ENCODE assay signal across 22 cellular contexts in the genomic region with DNA sequence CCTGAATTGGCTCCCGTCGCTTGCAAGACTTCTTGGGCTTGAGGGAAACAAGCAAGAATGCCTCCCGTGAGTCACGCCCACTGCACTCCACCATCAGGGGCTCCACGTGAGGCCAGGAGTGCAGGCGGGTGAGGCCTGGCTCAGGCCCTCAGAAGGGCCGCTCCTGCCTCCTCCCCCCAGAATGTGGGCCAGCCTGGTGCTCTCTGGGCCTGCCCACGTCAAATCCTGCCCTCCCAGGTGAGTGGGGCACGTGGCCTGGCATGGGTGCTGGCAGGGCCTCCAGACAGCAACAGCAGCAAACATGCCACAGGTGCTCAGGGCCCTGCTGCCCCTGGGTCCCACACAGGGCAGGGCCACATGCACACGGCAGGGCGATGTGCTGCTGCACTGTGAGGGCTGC. TPM values are rescaled to one million over a fixed set of nuclear protein-coding genes. Genes with fewer than 3 reads are reported as not detected.
DNase-seq lines count a peak whose midpoint lies in the region; ATAC-seq, FAIRE-seq and TF ChIP-seq lines count a peak whose summit lies in the region.
"Had no signal": no experiment of that assay in that cellular context is flagged by ENCODE, and none has a peak within 500 bp of the region (broad histone marks: within the 10 kb centered on the region; RNA-seq: fewer than 3 reads in every experiment).

No MANE protein-coding gene starts in this region.

- TF ChIP-seq POLR2A in GM12878 (IDR thresholded peaks at IDR 0.05; ENCODE audit: low read depth, low read length) = peak; percentile 19; the same call in 1 of the 2 replicates

- no peak for TF ChIP-seq CTCF in GM12878 (IDR thresholded peaks at IDR 0.05 in 2 of 3, conservative IDR thresholded peaks at IDR 0.05 in 1 of 3; ENCODE audit: control insufficient read depth in 2 of 3, extremely low read depth in 1 of 3, insufficient read depth in 1 of 3, low read depth in 3 of 3, low read length in 3 of 3)
- no peak for TF ChIP-seq CTCF in lower lobe of right lung (IDR thresholded peaks at IDR 0.05)
- no peak for TF ChIP-seq CTCF in upper lobe of right lung (IDR thresholded peaks at IDR 0.05)

- H3K27ac ChIP-seq in GM12878 (ENCODE audit: control insufficient read depth, insufficient read depth) = no peak overlapping the region
- no peak overlapping the region for H3K27ac ChIP-seq in lower lobe of right lung
- no peak overlapping the region for H3K27ac ChIP-seq in neuronal stem cell (replicated peaks; ENCODE audit: low read length)
- H3K27ac ChIP-seq in upper lobe of right lung = no peak overlapping the region
- H3K27ac ChIP-seq: GM23248 had no signal

- H3K9ac ChIP-seq in GM12878 (ENCODE audit: control insufficient read depth, insufficient read depth, low read length) (no peak overlapping the region), neuronal stem cell (ENCODE audit: low read depth, low read length, poor library complexity) (no peak overlapping the region)
- H3K9ac ChIP-seq: GM23248 had no signal

- H2AK5ac ChIP-seq in neuronal stem cell (ENCODE audit: low read depth, low read length) = no peak overlapping the region

- H2BK15ac ChIP-seq in neuronal stem cell (ENCODE audit: low read length) = no peak overlapping the region

- intact Hi-C loops in GM12878 (cut with micrococcal nuclease; ENCODE audit: unreplicated experiment) (no loop called here), lower lobe of right lung (cut with DNase I) (no loop called here), upper lobe of right lung (cut with DNase I) (no loop called here)

- TF ChIP-seq EP300 in GM12878 (IDR thresholded peaks at IDR 0.05; ENCODE audit: borderline replicate concordance in 1 of 2, control insufficient read depth in 1 of 2, low read depth in 2 of 2, low read length in 2 of 2) = no peak

- ATAC-seq in GM12878 (no peak), lower lobe of right lung (peak; percentile 93 to 96), upper lobe of right lung (peak; percentile 91), HG03565 (IDR thresholded peaks at IDR 0.05; ENCODE audit: unreplicated experiment) (no peak)
- ATAC-seq: CD8-positive, alpha-beta T cell had no signal

- H3K79me2 ChIP-seq in GM12878 (ENCODE audit: control insufficient read depth, insufficient read depth, low read length) = no peaks in the 10 kb centered on the region

- WGBS in GM12878 (ENCODE audit: insufficient coverage, insufficient replicate concordance, low lambda C conversion rate, missing lambda C conversion rate) = 96% methylated on average over 11 of the region's 11 CpGs
- WGBS in neuronal stem cell (ENCODE audit: extremely low coverage in 2 of 2, insufficient read length in 2 of 2, insufficient replicate concordance in 1 of 2), 2 donors = no CpG with 5 or more reads among the region's 11 CpGs

- RAD21 ChIA-PET in GM12878 (lab: Charles Lee; ENCODE audit: unreplicated experiment) = no interaction called here

- no peak overlapping the region for H2BK5ac ChIP-seq in neuronal stem cell (ENCODE audit: low read length)

- H3K4ac ChIP-seq in neuronal stem cell (ENCODE audit: low read length) = peak overlapping the region; percentile 37

- H3K9me3 ChIP-seq in GM12878 (replicated peaks; ENCODE audit: control insufficient read depth, insufficient read depth, low read length) = no peaks in the 10 kb centered on the region
- H3K9me3 ChIP-seq in lower lobe of right lung = no peaks in the 10 kb centered on the region
- peaks cover 0 to 8% of the 10 kb centered on the region in 2 donors for H3K9me3 ChIP-seq in neuronal stem cell (replicated peaks in 1 of 2; ENCODE audit: control insufficient read depth in 2 of 2, insufficient read depth in 1 of 2, low read depth in 1 of 2, low read length in 2 of 2)
- no peaks in the 10 kb centered on the region for H3K9me3 ChIP-seq in upper lobe of right lung
- H3K9me3 ChIP-seq: BE2C, Caco-2 had no signal

- H2AFZ ChIP-seq in GM12878 (ENCODE audit: control insufficient read depth, low read depth, low read length) (no peak overlapping the region), neuronal stem cell (ENCODE audit: low read length) (no peak overlapping the region)
- H2AFZ ChIP-seq: GM23248 had no signal

- H4K8ac ChIP-seq in neuronal stem cell (ENCODE audit: low read depth, low read length) = no peak overlapping the region

- no TSS peak for BruUV-seq in GM12878 (replicated peaks; lab: Mats Ljungman, UMichigan)

- in situ Hi-C loops in GM12878 (cut with MboI) = no loop called here

- no peak overlapping the region for H2BK120ac ChIP-seq in neuronal stem cell (ENCODE audit: low read depth, low read length)

- H3K36me3 ChIP-seq in GM12878 (ENCODE audit: control insufficient read depth in 2 of 2, insufficient read depth in 2 of 2, low read length in 1 of 2) (peaks cover 4 to 35% of the 10 kb centered on the region in 2 experiments; a peak in 3 of 4 replicates), lower lobe of right lung (peaks cover 80% of the 10 kb centered on the region), neuronal stem cell (replicated peaks in 1 of 2; ENCODE audit: control insufficient read depth in 2 of 2, insufficient read depth in 2 of 2, low read length in 2 of 2) (peaks cover 36 to 55% of the 10 kb centered on the region in 2 donors), upper lobe of right lung (peaks cover 52% of the 10 kb centered on the region)

- no peaks in the 10 kb centered on the region for H3K27me3 ChIP-seq in GM12878 (replicated peaks in 1 of 2; ENCODE audit: control insufficient read depth in 2 of 2, insufficient read depth in 2 of 2, low read length in 1 of 2)
- H3K27me3 ChIP-seq in lower lobe of right lung (ENCODE audit: low read depth) = no peaks in the 10 kb centered on the region
- H3K27me3 ChIP-seq in neuronal stem cell (ENCODE audit: control insufficient read depth in 3 of 3, insufficient read depth in 3 of 3, low read depth in 1 of 3, low read length in 3 of 3) = no peaks in the 10 kb centered on the region
- no peaks in the 10 kb centered on the region for H3K27me3 ChIP-seq in upper lobe of right lung
- H3K27me3 ChIP-seq: BE2C had no signal

- POLR2A ChIA-PET in GM12878 (lab: Charles Lee) = interaction anchor here (0.5 kb wide), 1 partner anchor 323 kb away, joined by 3 read pairs; no protein-coding TSS in a partner anchor

- no peak for DNase-seq in GM12878 (ENCODE audit: low read depth, low spot score)
- DNase-seq in lower lobe of right lung = peak; percentile 90
- no peak for DNase-seq in neuronal stem cell (ENCODE audit: low spot score)
- DNase-seq in upper lobe of right lung = peak; percentile 93
- no peak for DNase-seq in NCI-H2171 (lab: John Stamatoyannopoulos, UW)
- DNase-seq in NCI-H446 (lab: John Stamatoyannopoulos, UW) = no peak
- no peak for DNase-seq in AML-193 (lab: John Stamatoyannopoulos, UW)
- DNase-seq: BE2C; C1 segment of cervical spinal cord; Caco-2; CD4-positive, CD25-positive, alpha-beta regulatory T cell; CD8-positive, alpha-beta T cell; DMS153; DND-41; GM23248; H7; HCEC 1CT had no signal

- H3K23ac ChIP-seq in neuronal stem cell (ENCODE audit: low read depth, low read length, poor library complexity) = peak overlapping the region; percentile 31

- H3K4me1 ChIP-seq in GM12878 (ENCODE audit: control insufficient read depth, insufficient read depth, low read length) (no peaks in the 10 kb centered on the region), lower lobe of right lung (peaks cover 5% of the 10 kb centered on the region), neuronal stem cell (ENCODE audit: control insufficient read depth in 2 of 2, insufficient read depth in 1 of 2, low read depth in 1 of 2, low read length in 2 of 2) (no peaks in the 10 kb centered on the region), upper lobe of right lung (no peaks in the 10 kb centered on the region)
- H3K4me1 ChIP-seq: Caco-2 had no signal

- H3K4me3 ChIP-seq in GM12878 = no peak overlapping the region
- H3K4me3 ChIP-seq in lower lobe of right lung = no peak overlapping the region
- H3K4me3 ChIP-seq in neuronal stem cell (ENCODE audit: low read length in 2 of 2) = no peak overlapping the region
- no peak overlapping the region for H3K4me3 ChIP-seq in upper lobe of right lung
- H3K4me3 ChIP-seq: GM23248 had no signal

- H2BK12ac ChIP-seq in neuronal stem cell (ENCODE audit: low read length) = no peak overlapping the region

- H3K14ac ChIP-seq in neuronal stem cell (ENCODE audit: low read length) = peak overlapping the region; percentile 56

- CTCF ChIA-PET in GM12878 (lab: Yijun Ruan, JAX) = no interaction called here

- SMC1A ChIA-PET in GM12878 (lab: Charles Lee; ENCODE audit: uncharacterized antibody, unreplicated experiment) = no interaction called here

- no peaks in the 10 kb centered on the region for H4K20me1 ChIP-seq in GM12878 (ENCODE audit: control insufficient read depth, insufficient read depth)

- H3K4me2 ChIP-seq in GM12878 (ENCODE audit: control insufficient read depth, insufficient read depth) (no peak overlapping the region), neuronal stem cell (ENCODE audit: insufficient read depth, low read length, poor library complexity, severe bottlenecking) (no peak overlapping the region)

- H3K79me1 ChIP-seq in neuronal stem cell (ENCODE audit: low read depth, low read length) = peaks cover 20% of the 10 kb centered on the region

- TF ChIP-seq RAD21 in GM12878 (IDR thresholded peaks at IDR 0.05; ENCODE audit: insufficient read depth, low read depth, low read length) = no peak

- H4K91ac ChIP-seq in neuronal stem cell (ENCODE audit: low read depth, low read length, poor library complexity) = no peak overlapping the region

- FAIRE-seq in GM12878 (lab: Jason Lieb, UNC) = no peak
- FAIRE-seq: G401.6, GM19239, H1 had no signal

- H3K18ac ChIP-seq in neuronal stem cell (ENCODE audit: low read length) = no peak overlapping the region

RNA-seq across cellular contexts. Expression of a gene that starts 30.6 kb away (rescaled TPM):
- total RNA-seq in GM12878 (2013; cell fraction: nucleolus; rRNA removed) = 7.0 and 8.1 TPM in 2 replicates
- total RNA-seq in GM12878 (2014; rRNA removed) (33.4 and 36.0 TPM in 2 replicates), GM12878 (2014; rRNA removed; fragmentation: Illumina TruSeq; extraction: Trizol) (18.6 and 20.8 TPM in 2 replicates), GM12878 (2021) (26.2 and 26.4 TPM in 2 replicates), lower lobe of right lung (53.0 TPM), upper lobe of right lung (51.3 TPM)
- polyA plus RNA-seq in GM12878 (2011; ENCODE audit: low read depth) = 8.5 TPM
- polyA plus RNA-seq in GM12878 (2011; rRNA removed) (8.4 and 13.8 TPM in 2 replicates), GM12878 (2014; fragmentation: Illumina TruSeq; extraction: Trizol) (6.2 and 17.8 TPM in 2 replicates), GM12878 (2014; fragmentation: Nextera tagmentation; extraction: Ambion mirVana) (1 to 10 TPM; 3.6 to 9.8 TPM), GM12878 (2014; rRNA removed) (36.5 and 42.0 TPM in 2 replicates), GM12878 (2016; fragmentation: Nextera tagmentation; extraction: Ambion mirVana) (1 to 10 TPM; 1.4 to 2.1 TPM)
- 15.8 and 22.1 TPM in 2 replicates for polyA plus RNA-seq in GM12878 (2011; cell fraction: cytosol; rRNA removed)
- polyA plus RNA-seq in GM12878 (2011; cell fraction: nucleus; rRNA removed) = 41.5 and 42.8 TPM in 2 replicates
- polyA plus RNA-seq in GM12878 (2012) = 13.7 and 15.0 TPM in 2 replicates
- polyA minus RNA-seq in GM12878 (2011; rRNA and poly(A)+ RNA removed) = 8.6 and 14.2 TPM in 2 replicates
- polyA minus RNA-seq in GM12878 (2011; cell fraction: cytosol; rRNA and poly(A)+ RNA removed) = 5.3 and 7.5 TPM in 2 replicates
- polyA minus RNA-seq in GM12878 (2011; cell fraction: nucleus; rRNA and poly(A)+ RNA removed) = 6.0 and 8.9 TPM in 2 replicates
- 10.8 TPM for polyA plus RNA-seq in neuronal stem cell (2013, experiment 1 of 2)
- 10.4 TPM for polyA plus RNA-seq in neuronal stem cell (2013, experiment 2 of 2)
- total RNA-seq: A172 had no signal

RNA-seq across cellular contexts. Expression of a gene that starts 36.7 kb away (rescaled TPM):
- 4.4 and 4.6 TPM in 2 replicates for total RNA-seq in GM12878 (2013; cell fraction: nucleolus; rRNA removed)
- total RNA-seq in GM12878 (2014; rRNA removed) (4.3 and 5.0 TPM in 2 replicates), GM12878 (2014; rRNA removed; fragmentation: Illumina TruSeq; extraction: Trizol) (1.1 and 2.4 TPM in 2 replicates), GM12878 (2021) (5.4 and 6.4 TPM in 2 replicates), lower lobe of right lung (54.5 TPM), upper lobe of right lung (59.1 TPM)
- 0.73 TPM for polyA plus RNA-seq in GM12878 (2011; ENCODE audit: low read depth)
- polyA plus RNA-seq in GM12878 (2011; rRNA removed) (1.8 and 4.4 TPM in 2 replicates), GM12878 (2014; fragmentation: Illumina TruSeq; extraction: Trizol) (0.62 TPM in 1 of 2 replicates, not detected in the other), GM12878 (2014; fragmentation: Nextera tagmentation; extraction: Ambion mirVana) (under 1 TPM in 1 of 2 experiments, not detected in 1; 0.86 TPM), GM12878 (2014; rRNA removed) (5.3 and 6.2 TPM in 2 replicates), GM12878 (2016; fragmentation: Nextera tagmentation; extraction: Ambion mirVana) (1 to 10 TPM; 4.0 to 6.8 TPM)
- polyA plus RNA-seq in GM12878 (2011; cell fraction: cytosol; rRNA removed) = 5.8 and 7.9 TPM in 2 replicates
- 10.6 and 14.3 TPM in 2 replicates for polyA plus RNA-seq in GM12878 (2011; cell fraction: nucleus; rRNA removed)
- 5.3 and 5.9 TPM in 2 replicates for polyA plus RNA-seq in GM12878 (2012)
- 1.4 and 2.7 TPM in 2 replicates for polyA minus RNA-seq in GM12878 (2011; rRNA and poly(A)+ RNA removed)
- polyA minus RNA-seq in GM12878 (2011; cell fraction: cytosol; rRNA and poly(A)+ RNA removed) = 1.8 and 2.9 TPM in 2 replicates
- polyA minus RNA-seq in GM12878 (2011; cell fraction: nucleus; rRNA and poly(A)+ RNA removed) = 1.1 and 1.2 TPM in 2 replicates
- 21.6 TPM for polyA plus RNA-seq in neuronal stem cell (2013, experiment 1 of 2)
- 21.9 TPM for polyA plus RNA-seq in neuronal stem cell (2013, experiment 2 of 2)

RNA-seq across cellular contexts. Expression of a gene that starts 49.2 kb away (rescaled TPM):
- total RNA-seq in GM12878 (2013; cell fraction: nucleolus; rRNA removed) = 0.81 and 0.95 TPM in 2 replicates
- total RNA-seq in GM12878 (2014; rRNA removed) (0.06 TPM in 1 of 2 replicates, not detected in the other), GM12878 (2014; rRNA removed; fragmentation: Illumina TruSeq; extraction: Trizol) (not detected in 2 replicates), GM12878 (2021) (0.10 and 0.19 TPM in 2 replicates), lower lobe of right lung (29.2 TPM), upper lobe of right lung (31.2 TPM)
- polyA plus RNA-seq in GM12878 (2011; ENCODE audit: low read depth) = 0.09 TPM
- polyA plus RNA-seq in GM12878 (2011; rRNA removed) (0.05 TPM in 1 of 2 replicates, not detected in the other), GM12878 (2014; fragmentation: Illumina TruSeq; extraction: Trizol) (not detected in 2 replicates), GM12878 (2014; fragmentation: Nextera tagmentation; extraction: Ambion mirVana) (not detected), GM12878 (2014; rRNA removed) (0.09 and 0.14 TPM in 2 replicates), GM12878 (2016; fragmentation: Nextera tagmentation; extraction: Ambion mirVana) (under 1 TPM in 1 of 2 experiments, not detected in 1; 0.04 TPM)
- 0.07 and 0.10 TPM in 2 replicates for polyA plus RNA-seq in GM12878 (2011; cell fraction: cytosol; rRNA removed)
- 0.45 and 0.73 TPM in 2 replicates for polyA plus RNA-seq in GM12878 (2011; cell fraction: nucleus; rRNA removed)
- 1.00 and 1.0 TPM in 2 replicates for polyA plus RNA-seq in GM12878 (2012)
- polyA minus RNA-seq in GM12878 (2011; rRNA and poly(A)+ RNA removed) = 0.67 TPM in 1 of 2 replicates, not detected in the other
- 0.31 TPM in 1 of 2 replicates, not detected in the other for polyA minus RNA-seq in GM12878 (2011; cell fraction: cytosol; rRNA and poly(A)+ RNA removed)
- 0.24 and 0.57 TPM in 2 replicates for polyA minus RNA-seq in GM12878 (2011; cell fraction: nucleus; rRNA and poly(A)+ RNA removed)
- polyA plus RNA-seq in neuronal stem cell (2013, experiment 1 of 2) = 5.2 TPM
- polyA plus RNA-seq in neuronal stem cell (2013, experiment 2 of 2) = 4.9 TPM
- polyA plus RNA-seq: GM23248 had no signal

Comparison
In these comparisons a context has a peak if more than half of its experiments do, and no peak if none do; other contexts are left out.
1. ATAC-seq: peak in lower lobe of right lung (2 of 2) and upper lobe of right lung (single experiment); none in GM12878 (single experiment) and HG03565 (single experiment).
2. DNase-seq: peak in lower lobe of right lung (single experiment) and upper lobe of right lung (single experiment); none in GM12878 (single experiment), neuronal stem cell (single experiment), NCI-H2171 (single experiment), NCI-H446 (0 of 2) and AML-193 (0 of 2).
3. RNA of a gene that starts 49.2 kb away (total RNA-seq): 31.2 TPM in upper lobe of right lung (single experiment) and 29.2 TPM in lower lobe of right lung (single experiment); 0.06 to 0.95 TPM in GM12878; every median in the first group is over 10 times any median in the second.